In genomic region chr7:105530126-105530525, GRCh38 we compare ENCODE assay signal across 21 cellular contexts. TPM values are rescaled to one million over a fixed set of nuclear protein-coding genes. Genes with fewer than 3 reads are reported as not detected.
DNase-seq lines count a peak whose midpoint lies in the region; ATAC-seq and TF ChIP-seq lines count a peak whose summit lies in the region.
"Had no signal": no experiment of that assay in that cellular context is flagged by ENCODE, and none has a peak within 500 bp of the region (broad histone marks: within the 10 kb centered on the region; RNA-seq: fewer than 3 reads in every experiment).

No MANE protein-coding gene starts in this region.

- peaks cover 4% of the 10 kb centered on the region for H3K36me3 Mint-ChIP-seq in activated T-cell treated with anti-CD3 and anti-CD28 coated beads, Interleukin-2, amount 50 U/mL, for 4 hours (ENCODE audit: insufficient read depth)
- H3K36me3 Mint-ChIP-seq in T-cell (no peaks in the 10 kb centered on the region), brain (peaks cover 8% of the 10 kb centered on the region)
- H3K36me3 Mint-ChIP-seq in stimulated activated effector memory CD8-positive, alpha-beta T cell treated with anti-CD3 and anti-CD28 coated beads, Interleukin-12 subunit alpha, Interleukin-12 subunit beta, amount 100 ng/mL, for 72 hours: peaks cover 18% of the 10 kb centered on the region

- no peaks in the 10 kb centered on the region for H3K9me3 ChIP-seq in esophagus squamous epithelium
- H3K9me3 ChIP-seq: gastrocnemius medialis, spleen, testis had no signal

- H3K27me3 Mint-ChIP-seq in activated T-cell treated with anti-CD3 and anti-CD28 coated beads, Interleukin-2, amount 50 U/mL, for 4 hours (ENCODE audit: low read depth): no peaks in the 10 kb centered on the region
- H3K27me3 Mint-ChIP-seq in T-cell (no peaks in the 10 kb centered on the region), brain (peaks cover 10% of the 10 kb centered on the region)

- H3K27ac Mint-ChIP-seq in T-cell: peak overlapping the region; percentile 65 to 81
- H3K27ac Mint-ChIP-seq in brain: no peak overlapping the region
- no peak overlapping the region for H3K27ac Mint-ChIP-seq in stimulated activated effector memory CD8-positive, alpha-beta T cell treated with anti-CD3 and anti-CD28 coated beads, Interleukin-12 subunit alpha, Interleukin-12 subunit beta, amount 100 ng/mL, for 72 hours

- no peak for DNase-seq in activated T-cell treated with anti-CD3 and anti-CD28 coated beads, Interleukin-2, amount 50 U/mL, for 4 hours
- no peak for DNase-seq in activated T-cell treated with anti-CD3 and anti-CD28 coated beads, Interleukin-2, amount 50 U/mL, for 1 hour
- no peak for DNase-seq in T-cell
- DNase-seq in stimulated activated effector memory CD8-positive, alpha-beta T cell treated with anti-CD3 and anti-CD28 coated beads, Interleukin-12 subunit alpha, Interleukin-12 subunit beta, amount 100 ng/mL, for 72 hours (ENCODE audit: low spot score in 2 of 2): no peak
- DNase-seq in C1 segment of cervical spinal cord (lab: John Stamatoyannopoulos, UW): no peak
- DNase-seq in esophagus squamous epithelium (lab: John Stamatoyannopoulos, UW): no peak
- DNase-seq: amniotic stem cell, EL, gastrocnemius medialis, kidney, mesendoderm, NCI-H1417 treated with DMSO at 0.1 percent for 48 hours, NCI-H2171 treated with DMSO at 0.1 percent for 48 hours, NCI-H748 treated with DMSO at 0.1 percent for 48 hours, SHP77 treated with DMSO at 0.1 percent for 48 hours, testis had no signal

- intact Hi-C loops in esophagus squamous epithelium (cut with DNase I): no loop called here

- H3K36me3 ChIP-seq in esophagus squamous epithelium: peaks cover 0 to 7% (median 0%) of the 10 kb centered on the region in 3 donors

- H3K4me3 ChIP-seq in esophagus squamous epithelium: no peak overlapping the region
- H3K4me3 ChIP-seq: gastrocnemius medialis, spleen had no signal

- no peaks in the 10 kb centered on the region for H3K9me3 Mint-ChIP-seq in activated T-cell treated with anti-CD3 and anti-CD28 coated beads, Interleukin-2, amount 50 U/mL, for 4 hours
- no peaks in the 10 kb centered on the region for H3K9me3 Mint-ChIP-seq in T-cell
- H3K9me3 Mint-ChIP-seq in brain: peaks cover 0 to 6% (median 0%) of the 10 kb centered on the region in 5 experiments
- no peaks in the 10 kb centered on the region for H3K9me3 Mint-ChIP-seq in stimulated activated effector memory CD8-positive, alpha-beta T cell treated with anti-CD3 and anti-CD28 coated beads, Interleukin-12 subunit alpha, Interleukin-12 subunit beta, amount 100 ng/mL, for 72 hours

- peaks cover 0 to 31% (median 7%) of the 10 kb centered on the region in 3 donors for H3K4me1 ChIP-seq in esophagus squamous epithelium

- H3K27me3 ChIP-seq in esophagus squamous epithelium: no peaks in the 10 kb centered on the region
- H3K27me3 ChIP-seq: gastrocnemius medialis, spleen, testis had no signal

- ATAC-seq in activated T-cell treated with anti-CD3 and anti-CD28 coated beads, Interleukin-2, amount 50 U/mL, for 4 hours: no peak
- ATAC-seq in T-cell (replicated peaks in 1 of 4) (no peak), GM21515 (IDR thresholded peaks at IDR 0.05; ENCODE audit: unreplicated experiment) (no peak)
- no peak for ATAC-seq in stimulated activated effector memory CD8-positive, alpha-beta T cell treated with anti-CD3 and anti-CD28 coated beads, Interleukin-12 subunit alpha, Interleukin-12 subunit beta, amount 100 ng/mL, for 72 hours
- ATAC-seq: gastrocnemius medialis had no signal

- TF ChIP-seq CTCF in brain (conservative IDR thresholded peaks at IDR 0.05): no peak
- TF ChIP-seq CTCF in esophagus squamous epithelium (IDR thresholded peaks at IDR 0.05): no peak

- peak overlapping the region; percentile 46 for H3K4me3 Mint-ChIP-seq in activated T-cell treated with anti-CD3 and anti-CD28 coated beads, Interleukin-2, amount 50 U/mL, for 4 hours
- H3K4me3 Mint-ChIP-seq in T-cell (peak overlapping the region; percentile 39 to 43 (median 40)), brain (peak overlapping the region in 3 of 5 experiments; percentile 20 to 61 (median 37))
- peak overlapping the region; percentile 83 for H3K4me3 Mint-ChIP-seq in stimulated activated effector memory CD8-positive, alpha-beta T cell treated with anti-CD3 and anti-CD28 coated beads, Interleukin-12 subunit alpha, Interleukin-12 subunit beta, amount 100 ng/mL, for 72 hours

- peaks cover 28% of the 10 kb centered on the region for H3K4me1 Mint-ChIP-seq in activated T-cell treated with anti-CD3 and anti-CD28 coated beads, Interleukin-2, amount 50 U/mL, for 4 hours (ENCODE audit: low read depth)
- H3K4me1 Mint-ChIP-seq in T-cell (peaks cover 24 to 40% (median 29%) of the 10 kb centered on the region in 3 donors), brain (peaks cover 31% of the 10 kb centered on the region)
- peaks cover 20% of the 10 kb centered on the region for H3K4me1 Mint-ChIP-seq in stimulated activated effector memory CD8-positive, alpha-beta T cell treated with anti-CD3 and anti-CD28 coated beads, Interleukin-12 subunit alpha, Interleukin-12 subunit beta, amount 100 ng/mL, for 72 hours

- POLR2A ChIA-PET in T-cell (lab: Charles Lee): interaction anchor here in 1 of 2 donors (0.6 kb wide), 1 partner anchor 12 kb away, joined by 4 read pairs; no protein-coding TSS in a partner anchor

- no peak for TF ChIP-seq POLR2A in esophagus squamous epithelium (IDR thresholded peaks at IDR 0.05)

- WGBS in esophagus squamous epithelium, 2 donors: 90 to 93% methylated on average over 8 to 10 of the region's 10 CpGs

- H3K27ac ChIP-seq in esophagus squamous epithelium: no peak overlapping the region
- H3K27ac ChIP-seq: gastrocnemius medialis, spleen, testis had no signal

- CTCF ChIA-PET in T-cell (lab: Charles Lee): interaction anchor here in 1 of 2 donors (1.1 kb wide), 1 partner anchor 25 kb away, joined by 3 read pairs; no protein-coding TSS in a partner anchor

RNA-seq across cellular contexts. Expression of gene RINT1, which starts 1.9 kb away (rescaled TPM):
- total RNA-seq in activated T-cell treated with anti-CD3 and anti-CD28 coated beads, Interleukin-2, amount 50 U/mL, for 4 hours: 10 to 100 TPM; 31.3 to 34.1 (median 31.5) TPM
- total RNA-seq in T-cell (10 to 100 TPM; 22.5 to 30.4 (median 25.2) TPM), esophagus squamous epithelium (10 to 100 TPM in 3 of 4 donors, 1 to 10 TPM in 1; 7.8 to 17.1 (median 16.1) TPM)
- polyA plus RNA-seq in brain (ENCODE audit: insufficient read depth, low read depth, low replicate concordance): 8.1 TPM

RNA-seq across cellular contexts. Expression of gene PUS7, which starts 8.1 kb away (rescaled TPM):
- 10 to 100 TPM; 34.4 to 53.9 (median 41.4) TPM for total RNA-seq in activated T-cell treated with anti-CD3 and anti-CD28 coated beads, Interleukin-2, amount 50 U/mL, for 4 hours
- total RNA-seq in T-cell (10 to 100 TPM in 1 of 5 donors, 1 to 10 TPM in 4; 3.6 to 10.2 (median 5.7) TPM), esophagus squamous epithelium (10 to 100 TPM in 3 of 4 donors, 1 to 10 TPM in 1; 9.6 to 33.0 (median 23.1) TPM)
- 6.3 TPM for polyA plus RNA-seq in brain (ENCODE audit: insufficient read depth, low read depth, low replicate concordance)

RNA-seq across cellular contexts. Expression of gene EFCAB10, which starts 51.2 kb away (rescaled TPM):
- total RNA-seq in activated T-cell treated with anti-CD3 and anti-CD28 coated beads, Interleukin-2, amount 50 U/mL, for 4 hours: not detected
- total RNA-seq in T-cell (1 to 10 TPM in 2 of 5 donors, under 1 TPM in 3; 0.58 to 2.3 (median 0.72) TPM), esophagus squamous epithelium (not detected)
- polyA plus RNA-seq in brain (ENCODE audit: insufficient read depth, low read depth, low replicate concordance): 0.51 TPM
- total RNA-seq: cardiac septum, gastrocnemius medialis, M059J had no signal

Comparison
In these comparisons a context has a peak if more than half of its experiments do, and no peak if none do; other contexts are left out.
1. H3K27ac Mint-ChIP-seq: peak in T-cell (2 of 2); none in brain (0 of 5) and stimulated activated effector memory CD8-positive, alpha-beta T cell treated with anti-CD3 and anti-CD28 coated beads, Interleukin-12 subunit alpha, Interleukin-12 subunit beta, amount 100 ng/mL, for 72 hours (single experiment).
2. Peak in every context shown above with its lines, with median percentiles within 50 percentile points of each other: H3K4me3 Mint-ChIP-seq.